In the genomic region with DNA sequence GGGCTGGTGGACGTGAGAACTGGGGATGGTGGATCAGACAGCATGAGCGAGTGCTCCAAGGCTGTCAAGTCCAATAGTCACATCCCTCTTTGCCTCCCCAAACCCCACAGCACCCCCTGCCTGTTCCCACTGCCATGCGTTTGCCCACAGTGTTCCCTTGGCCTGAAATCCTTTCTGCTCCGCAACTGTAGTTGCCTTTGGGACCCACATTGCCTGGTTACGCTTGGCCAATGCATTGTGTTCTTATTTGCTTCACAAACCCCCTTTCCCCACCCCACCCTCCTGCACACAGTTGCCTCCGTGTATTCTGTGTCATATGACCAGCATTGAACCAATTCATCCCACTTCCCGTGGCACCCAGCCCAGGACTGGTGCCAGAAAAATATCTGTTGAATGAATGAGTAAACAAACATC, we compare ENCODE assay signal across 1 cellular context.
TF ChIP-seq lines count a peak whose summit lies in the region.

No MANE protein-coding gene starts in this region.

TF ChIP-seq in A549, 52 proteins besides CTCF, POLR2A, EP300 and RAD21 (continued from another document):
- TF ChIP-seq, protein P1, sequence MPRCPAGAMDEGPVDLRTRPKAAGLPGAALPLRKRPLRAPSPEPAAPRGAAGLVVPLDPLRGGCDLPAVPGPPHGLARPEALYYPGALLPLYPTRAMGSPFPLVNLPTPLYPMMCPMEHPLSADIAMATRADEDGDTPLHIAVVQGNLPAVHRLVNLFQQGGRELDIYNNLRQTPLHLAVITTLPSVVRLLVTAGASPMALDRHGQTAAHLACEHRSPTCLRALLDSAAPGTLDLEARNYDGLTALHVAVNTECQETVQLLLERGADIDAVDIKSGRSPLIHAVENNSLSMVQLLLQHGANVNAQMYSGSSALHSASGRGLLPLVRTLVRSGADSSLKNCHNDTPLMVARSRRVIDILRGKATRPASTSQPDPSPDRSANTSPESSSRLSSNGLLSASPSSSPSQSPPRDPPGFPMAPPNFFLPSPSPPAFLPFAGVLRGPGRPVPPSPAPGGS (IDR thresholded peaks at IDR 0.05) = no peak
- TF ChIP-seq MAFK (IDR thresholded peaks at IDR 0.05; ENCODE audit: partially characterized antibody) (no peak), MYC (IDR thresholded peaks at IDR 0.05; ENCODE audit: borderline replicate concordance, low read length) (no peak), TP53 (CRISPR knock-in tag; IDR thresholded peaks at IDR 0.05) (no peak), SREBF2 (IDR thresholded peaks at IDR 0.05) (no peak), REST (IDR thresholded peaks at IDR 0.05) (no peak), BHLHE40 (IDR thresholded peaks at IDR 0.05; ENCODE audit: low read depth, low read length) (no peak), HES2 (IDR thresholded peaks at IDR 0.05) (no peak)
- TF ChIP-seq, protein P2, sequence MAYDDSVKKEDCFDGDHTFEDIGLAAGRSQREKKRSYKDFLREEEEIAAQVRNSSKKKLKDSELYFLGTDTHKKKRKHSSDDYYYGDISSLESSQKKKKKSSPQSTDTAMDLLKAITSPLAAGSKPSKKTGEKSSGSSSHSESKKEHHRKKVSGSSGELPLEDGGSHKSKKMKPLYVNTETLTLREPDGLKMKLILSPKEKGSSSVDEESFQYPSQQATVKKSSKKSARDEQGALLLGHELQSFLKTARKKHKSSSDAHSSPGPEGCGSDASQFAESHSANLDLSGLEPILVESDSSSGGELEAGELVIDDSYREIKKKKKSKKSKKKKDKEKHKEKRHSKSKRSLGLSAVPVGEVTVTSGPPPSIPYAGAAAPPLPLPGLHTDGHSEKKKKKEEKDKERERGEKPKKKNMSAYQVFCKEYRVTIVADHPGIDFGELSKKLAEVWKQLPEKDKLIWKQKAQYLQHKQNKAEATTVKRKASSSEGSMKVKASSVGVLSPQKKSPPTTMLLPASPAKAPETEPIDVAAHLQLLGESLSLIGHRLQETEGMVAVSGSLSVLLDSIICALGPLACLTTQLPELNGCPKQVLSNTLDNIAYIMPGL (CRISPR knock-in tag; IDR thresholded peaks at IDR 0.05; ENCODE audit: borderline replicate concordance) = no peak
TF ChIP-seq in A549: peak in this region for 0.
